ENCODE assay signal across 1 cellular context in genomic region chr14:104101651-104102281, GRCh38.
TF ChIP-seq lines count a peak whose summit lies in the region.

No MANE protein-coding gene starts in this region.

TF ChIP-seq in HepG2, 621 proteins besides CTCF, POLR2A, EP300 and RAD21:
- TF ChIP-seq ZNF17 (CRISPR knock-in tag; IDR thresholded peaks at IDR 0.05) (no peak), REPIN1 (CRISPR knock-in tag; IDR thresholded peaks at IDR 0.05; ENCODE audit: borderline replicate concordance, low read depth) (no peak), HMGXB3 (CRISPR knock-in tag; IDR thresholded peaks at IDR 0.05; ENCODE audit: borderline replicate concordance) (no peak), DDIT3 (CRISPR knock-in tag; IDR thresholded peaks at IDR 0.05) (no peak), ZNF331 (CRISPR knock-in tag; IDR thresholded peaks at IDR 0.05) (no peak), ZNF431 (CRISPR knock-in tag; IDR thresholded peaks at IDR 0.05; ENCODE audit: borderline replicate concordance, low read depth) (no peak), FOXA3 (CRISPR knock-in tag; IDR thresholded peaks at IDR 0.05) (no peak), KLF13 (CRISPR knock-in tag; IDR thresholded peaks at IDR 0.05) (no peak), POLR2AphosphoS2 (IDR thresholded peaks at IDR 0.05; ENCODE audit: low read depth, low read length) (no peak), MBD4 (IDR thresholded peaks at IDR 0.05; ENCODE audit: borderline replicate concordance, low read length) (no peak), TARDBP (CRISPR knock-in tag; IDR thresholded peaks at IDR 0.05) (no peak), IRF1 (CRISPR knock-in tag; IDR thresholded peaks at IDR 0.05; ENCODE audit: low read depth) (no peak), ZNF10 (CRISPR knock-in tag; IDR thresholded peaks at IDR 0.05; ENCODE audit: borderline replicate concordance, low read depth) (no peak)
